In genomic region chr4:183322326-183322725, GRCh38 we compare ENCODE assay signal across 1 cellular context.
TF ChIP-seq lines count a peak whose summit lies in the region.

TSS of gene CLDN24 (minus strand) at chr4:183322426. CDS start at chr4:183322426, 0 bp downstream.

TF ChIP-seq in HepG2, 621 proteins besides CTCF, POLR2A, EP300 and RAD21 (continued from another document):
- TF ChIP-seq E2F1 (CRISPR knock-in tag; IDR thresholded peaks at IDR 0.05), result no peak
